ENCODE assay signal across 14 cellular contexts in genomic region chr1:246599315-246599714, GRCh38.
"Had no signal": no experiment of that assay in that cellular context is flagged by ENCODE, and none has a peak within 500 bp of the region (broad histone marks: within the 10 kb centered on the region; RNA-seq: fewer than 3 reads in every experiment).

No MANE protein-coding gene starts in this region.

- H2AFZ ChIP-seq: parathyroid adenoma had no signal

- H3K36me3 ChIP-seq: neutrophil had no signal

- ATAC-seq: foreskin keratinocyte had no signal

- H3K4me1 ChIP-seq: parathyroid adenoma had no signal

- H3K27me3 ChIP-seq: foreskin keratinocyte, neutrophil had no signal

- H3K4me3 ChIP-seq: lung had no signal

- DNase-seq: activated CD4-positive, alpha-beta T cell treated with anti-CD3 and anti-CD28 coated beads, Interleukin-2, amount 10 ng/mL, durations not matched to agents 7 days and 5 days; activated CD8-positive, alpha-beta memory T cell treated with anti-CD3 and anti-CD28 coated beads for 24 hours; activated naive CD4-positive, alpha-beta T cell treated with anti-CD3 and anti-CD28 coated beads for 36 hours; amygdala; cortex of kidney; effector CD8-positive, alpha-beta T cell; foreskin keratinocyte; naive B cell; stimulated activated CD4-positive, alpha-beta T cell treated with anti-CD3 and anti-CD28 coated beads, Interleukin-2, amount 100 ng/mL, for 24 hours had no signal

- H3K9me3 ChIP-seq: neutrophil had no signal

- H3K27me3 Mint-ChIP-seq: activated CD4-positive, alpha-beta T cell treated with anti-CD3 and anti-CD28 coated beads, Interleukin-2, amount 10 ng/mL, durations not matched to agents 7 days and 5 days; naive B cell had no signal

- H3K9ac ChIP-seq: parathyroid adenoma had no signal

- H3K27ac Mint-ChIP-seq: activated CD4-positive, alpha-beta T cell treated with anti-CD3 and anti-CD28 coated beads, Interleukin-2, amount 10 ng/mL, durations not matched to agents 7 days and 5 days; activated naive CD4-positive, alpha-beta T cell treated with anti-CD3 and anti-CD28 coated beads for 36 hours; activated T-helper 2 cell treated with anti-CD3 and anti-CD28 coated beads, Interferon-gamma antibody, Interleukin-2, Interleukin-4, amounts not matched to agents 10 μg/mL and 5 μg/mL and 100 μg/mL, durations not matched to agents 14 hours and 24 hours and 36 hours; T-helper 2 cell treated with Interferon-gamma antibody and Interleukin-4, amounts not matched to agents 5 μg/mL and 100 μg/mL, for 36 hours had no signal

- H3K9me3 Mint-ChIP-seq: activated naive CD4-positive, alpha-beta T cell treated with anti-CD3 and anti-CD28 coated beads for 36 hours; naive B cell; T-helper 2 cell treated with Interferon-gamma antibody and Interleukin-4, amounts not matched to agents 5 μg/mL and 100 μg/mL, for 36 hours had no signal

- H3K4me3 Mint-ChIP-seq: activated CD4-positive, alpha-beta T cell treated with anti-CD3 and anti-CD28 coated beads, Interleukin-2, amount 10 ng/mL, durations not matched to agents 7 days and 5 days; activated naive CD4-positive, alpha-beta T cell treated with anti-CD3 and anti-CD28 coated beads for 36 hours; T-helper 2 cell treated with Interferon-gamma antibody and Interleukin-4, amounts not matched to agents 5 μg/mL and 100 μg/mL, for 36 hours had no signal

- H3K27ac ChIP-seq: foreskin keratinocyte, neutrophil, parathyroid adenoma had no signal
